In the genomic region with DNA sequence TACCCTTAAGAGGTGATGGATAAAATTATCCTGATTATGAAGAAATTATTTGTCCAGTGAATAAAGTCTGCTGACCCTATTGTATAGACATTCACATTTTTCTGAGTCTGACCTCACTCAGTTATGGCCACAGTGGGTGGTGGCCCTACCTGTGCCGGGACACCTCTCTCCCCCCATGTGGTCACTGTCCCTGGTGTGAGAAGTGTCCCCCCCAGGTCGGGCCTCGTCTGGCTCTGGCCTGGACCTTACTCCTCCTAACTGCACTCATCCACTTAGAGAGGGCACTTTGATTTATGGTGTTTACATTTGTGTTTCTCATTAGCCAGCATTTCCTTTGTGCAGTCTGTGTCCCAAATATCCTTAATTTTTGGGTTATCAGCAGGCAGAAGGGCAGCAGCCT, we compare ENCODE assay signal across 17 cellular contexts.
"Had no signal": no experiment of that assay in that cellular context is flagged by ENCODE, and none has a peak within 500 bp of the region (broad histone marks: within the 10 kb centered on the region; RNA-seq: fewer than 3 reads in every experiment).

No MANE protein-coding gene starts in this region.

- H3K9ac ChIP-seq: neural progenitor cell had no signal

- H3K27ac Mint-ChIP-seq: activated CD4-positive, alpha-beta T cell treated with anti-CD3 and anti-CD28 coated beads, Interleukin-2, amount 10 ng/mL, durations not matched to agents 24 days and 14 days; activated CD8-positive, alpha-beta T cell treated with anti-CD3 and anti-CD28 coated beads, Interleukin-2, amount 10 ng/mL, durations not matched to agents 7 days and 5 days; activated naive CD8-positive, alpha-beta T cell; neural progenitor cell; stimulated activated memory B cell treated with anti-CD40 and anti-IgM and Interleukin-4, amounts not matched to agents 10 μg/mL and 1 μg/mL and 100 μg/mL, for 72 hours had no signal

- H2AFZ ChIP-seq: hepatocyte, neural progenitor cell had no signal

- H3K4me3 Mint-ChIP-seq: activated CD4-positive, alpha-beta T cell treated with anti-CD3 and anti-CD28 coated beads, Interleukin-2, amount 10 ng/mL, durations not matched to agents 24 days and 14 days; activated CD8-positive, alpha-beta T cell treated with anti-CD3 and anti-CD28 coated beads, Interleukin-2, amount 10 ng/mL, durations not matched to agents 7 days and 5 days; activated naive CD8-positive, alpha-beta T cell; brain; neural progenitor cell; stimulated activated memory B cell treated with anti-CD40 and anti-IgM and Interleukin-4, amounts not matched to agents 10 μg/mL and 1 μg/mL and 100 μg/mL, for 72 hours had no signal

- H3K27me3 ChIP-seq: hepatocyte, neural progenitor cell, tibial artery had no signal

- H3K27ac ChIP-seq: hepatocyte, lower lobe of right lung, neural progenitor cell, SK-N-MC, tibial artery had no signal

- H3K4me3 ChIP-seq: hepatocyte, lower lobe of right lung, neural progenitor cell, SK-N-MC, tibial artery had no signal

- H3K9me3 ChIP-seq: lower lobe of right lung, tibial artery had no signal

- H3K4me1 Mint-ChIP-seq: activated CD4-positive, alpha-beta T cell treated with anti-CD3 and anti-CD28 coated beads, Interleukin-2, amount 10 ng/mL, durations not matched to agents 24 days and 14 days; stimulated activated memory B cell treated with anti-CD40 and anti-IgM and Interleukin-4, amounts not matched to agents 10 μg/mL and 1 μg/mL and 100 μg/mL, for 72 hours had no signal

- H3K36me3 Mint-ChIP-seq: activated naive CD8-positive, alpha-beta T cell; brain; neural progenitor cell; stimulated activated memory B cell treated with anti-CD40 and anti-IgM and Interleukin-4, amounts not matched to agents 10 μg/mL and 1 μg/mL and 100 μg/mL, for 72 hours had no signal

- H3K36me3 ChIP-seq: lower lobe of right lung, neural progenitor cell, tibial artery had no signal

- H3K27me3 Mint-ChIP-seq: activated CD4-positive, alpha-beta T cell treated with anti-CD3 and anti-CD28 coated beads, Interleukin-2, amount 10 ng/mL, durations not matched to agents 24 days and 14 days; activated naive CD8-positive, alpha-beta T cell had no signal

- ATAC-seq: activated CD8-positive, alpha-beta T cell treated with anti-CD3 and anti-CD28 coated beads, Interleukin-2, amount 10 ng/mL, durations not matched to agents 7 days and 5 days; stimulated activated memory B cell treated with anti-CD40 and anti-IgM and Interleukin-4, amounts not matched to agents 10 μg/mL and 1 μg/mL and 100 μg/mL, for 72 hours had no signal

- H3K9me3 Mint-ChIP-seq: activated CD4-positive, alpha-beta T cell treated with anti-CD3 and anti-CD28 coated beads, Interleukin-2, amount 10 ng/mL, durations not matched to agents 24 days and 14 days; brain; neural progenitor cell; stimulated activated memory B cell treated with anti-CD40 and anti-IgM and Interleukin-4, amounts not matched to agents 10 μg/mL and 1 μg/mL and 100 μg/mL, for 72 hours had no signal

- H3K4me1 ChIP-seq: neural progenitor cell had no signal

- DNase-seq: activated CD4-positive, alpha-beta T cell treated with anti-CD3 and anti-CD28 coated beads, Interleukin-2, amount 10 ng/mL, durations not matched to agents 24 days and 14 days; activated CD4-positive, CD25-positive, alpha-beta regulatory T cell; activated CD8-positive, alpha-beta memory T cell treated with anti-CD3 and anti-CD28 coated beads, Interleukin-2, amount 50 U/mL, for 4 hours; activated CD8-positive, alpha-beta T cell treated with anti-CD3 and anti-CD28 coated beads, Interleukin-2, amount 10 ng/mL, durations not matched to agents 7 days and 5 days; activated gamma-delta T cell treated with Interleukin-2 at 50 U/mL for 16 hours; activated T-cell treated with anti-CD3 and anti-CD28 coated beads, Interleukin-2, amount 50 U/mL, for 48 hours; amygdala; cortex of kidney; effector CD8-positive, alpha-beta T cell; lower lobe of right lung; tibial artery had no signal

- H3K4me2 ChIP-seq: hepatocyte, neural progenitor cell had no signal
